In the genomic region with DNA sequence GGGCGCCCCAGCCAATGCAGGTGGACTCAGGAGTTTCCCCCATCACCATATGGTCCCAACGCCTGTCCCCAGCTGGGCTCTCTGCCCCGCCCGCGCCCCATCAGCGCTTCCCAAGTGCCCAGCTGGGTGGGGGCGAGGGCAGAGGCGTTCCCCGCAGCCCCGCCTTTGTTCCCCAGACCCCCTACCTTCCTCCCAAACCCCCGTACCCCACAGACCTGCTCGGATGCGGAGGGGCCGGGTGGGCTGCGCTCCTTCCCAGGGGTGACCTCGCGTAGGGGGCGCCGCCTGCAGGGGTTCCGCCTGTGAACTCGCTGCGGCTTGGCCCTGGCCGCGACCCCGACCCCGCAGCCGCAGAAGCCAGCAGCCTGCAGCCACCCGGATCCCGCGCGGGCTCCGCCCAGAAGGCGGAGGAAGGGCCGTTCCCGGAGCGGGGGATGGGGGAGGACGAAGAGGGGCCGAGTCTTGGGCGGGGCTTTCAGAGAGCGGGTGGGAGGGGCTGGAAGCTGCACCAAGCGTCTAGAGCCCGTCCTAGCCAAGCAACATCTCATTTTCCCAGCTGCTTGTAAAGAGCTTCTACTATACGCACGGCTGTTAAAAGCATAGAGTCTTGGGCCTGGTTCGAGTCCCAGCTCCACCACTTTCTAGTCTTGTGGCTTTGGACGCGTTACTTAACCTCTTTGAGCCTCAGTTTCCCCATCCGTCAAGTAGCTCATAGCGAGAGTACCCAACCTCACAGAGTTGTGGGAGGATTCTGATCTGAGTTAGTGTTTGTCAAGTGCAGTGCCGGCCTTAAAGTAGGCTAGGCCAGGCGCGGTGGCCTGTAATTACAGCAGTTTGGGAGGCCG, we compare ENCODE assay signal across 8 cellular contexts.
DNase-seq lines count a peak whose midpoint lies in the region; ATAC-seq lines count a peak whose summit lies in the region.

A gene with protein sequence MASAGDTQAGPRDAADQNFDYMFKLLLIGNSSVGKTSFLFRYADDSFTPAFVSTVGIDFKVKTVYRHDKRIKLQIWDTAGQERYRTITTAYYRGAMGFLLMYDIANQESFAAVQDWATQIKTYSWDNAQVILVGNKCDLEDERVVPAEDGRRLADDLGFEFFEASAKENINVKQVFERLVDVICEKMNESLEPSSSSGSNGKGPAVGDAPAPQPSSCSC (minus strand): TSS at position 404 of the 845 bp plus-strand sequence. CDS start 2,258 bp downstream, outside the sequence.

- DNase-seq in EH (ENCODE audit: low read depth) = peak; percentile 90
- DNase-seq in NCI-H446 (lab: John Stamatoyannopoulos, UW) = peak; percentile 83 to 92
- peak; percentile 91 for DNase-seq in cerebellar cortex (ENCODE audit: low spot score)
- peak; percentile 97 for DNase-seq in islet precursor cell
- peak; percentile 72 to 89 for DNase-seq in stimulated activated CD4-positive, alpha-beta T cell treated with anti-CD3 and anti-CD28 coated beads, Interleukin-12 subunit alpha, Interleukin-12 subunit beta, amount 100 ng/mL, for 24 hours (ENCODE audit: low read depth in 2 of 2)

- peak; percentile 69 for ATAC-seq in HG02885 (IDR thresholded peaks at IDR 0.05; ENCODE audit: poor library complexity, unreplicated experiment)
- ATAC-seq in activated CD4-positive, CD25-positive, alpha-beta regulatory T cell treated with anti-CD3 and anti-CD28 coated beads, Interleukin-2, amount 50 U/mL, for 24 hours = peak; percentile 96 to 98
- ATAC-seq in HG02973 (IDR thresholded peaks at IDR 0.05; ENCODE audit: unreplicated experiment) = no peak
